15 cellular contexts compared by ENCODE assay signal in the genomic region with DNA sequence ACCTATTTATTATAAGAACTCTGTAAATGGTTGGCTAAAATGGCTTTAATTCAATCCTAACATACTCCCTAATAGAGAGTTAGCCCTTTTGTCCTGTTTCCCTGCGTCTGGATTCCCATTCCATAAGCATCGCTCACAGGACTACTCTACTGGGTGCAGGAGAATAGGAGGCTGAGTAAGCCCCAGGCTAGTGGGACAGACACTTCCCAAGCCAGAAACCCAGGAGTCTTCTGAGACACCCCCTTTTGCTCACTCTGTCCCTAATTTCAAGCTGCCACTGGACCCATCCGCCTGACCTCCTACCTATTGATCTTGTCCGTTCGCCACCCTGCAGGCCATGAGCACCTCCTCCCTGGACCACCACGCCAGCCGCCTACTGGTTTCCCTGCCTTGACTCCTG. TPM values are rescaled to one million over a fixed set of nuclear protein-coding genes. Genes with fewer than 3 reads are reported as not detected.
A peak's percentile ranks its signal among the peaks of the same experiment; 100 is the strongest.
DNase-seq lines count a peak whose midpoint lies in the region; ATAC-seq and TF ChIP-seq lines count a peak whose summit lies in the region.
"Had no signal": no experiment of that assay in that cellular context is flagged by ENCODE, and none has a peak within 500 bp of the region (broad histone marks: within the 10 kb centered on the region; RNA-seq: fewer than 3 reads in every experiment).

No MANE protein-coding gene starts in this region.

- ATAC-seq in foreskin keratinocyte = peak; percentile 93
- ATAC-seq: CD8-positive, alpha-beta T cell; natural killer cell treated with Interleukin-12 subunit alpha and Interleukin-12 subunit beta and Interleukin-15 and Interleukin-18, amount 100 ng/mL, for 72 hours had no signal

- no peak overlapping the region for H3K4me3 Mint-ChIP-seq in type B pancreatic cell
- H3K4me3 Mint-ChIP-seq in activated CD4-positive, alpha-beta T cell treated with anti-CD3 and anti-CD28 coated beads, Interleukin-2, amount 10 ng/mL, durations not matched to agents 24 days and 14 days = no peak overlapping the region
- H3K4me3 Mint-ChIP-seq: CD8-positive, alpha-beta T cell; natural killer cell treated with Interleukin-12 subunit alpha and Interleukin-12 subunit beta and Interleukin-15 and Interleukin-18, amount 100 ng/mL, for 72 hours had no signal

- H3K27me3 Mint-ChIP-seq in type B pancreatic cell = no peaks in the 10 kb centered on the region
- peaks cover 23% of the 10 kb centered on the region for H3K27me3 Mint-ChIP-seq in activated CD4-positive, alpha-beta T cell treated with anti-CD3 and anti-CD28 coated beads, Interleukin-2, amount 10 ng/mL, durations not matched to agents 24 days and 14 days

- H3K27ac ChIP-seq in foreskin keratinocyte = peak overlapping the region; percentile 8
- H3K27ac ChIP-seq: thoracic aorta had no signal

- intact Hi-C loops in activated CD4-positive, alpha-beta T cell treated with anti-CD3 and anti-CD28 coated beads, Interleukin-2, amount 10 ng/mL, durations not matched to agents 24 days and 14 days (cut with micrococcal nuclease) = no loop called here

- H3K27ac Mint-ChIP-seq in type B pancreatic cell = peak overlapping the region; percentile 69
- no peak overlapping the region for H3K27ac Mint-ChIP-seq in activated CD4-positive, alpha-beta T cell treated with anti-CD3 and anti-CD28 coated beads, Interleukin-2, amount 10 ng/mL, durations not matched to agents 24 days and 14 days
- H3K27ac Mint-ChIP-seq: CD8-positive, alpha-beta T cell; natural killer cell treated with Interleukin-12 subunit alpha and Interleukin-12 subunit beta and Interleukin-15 and Interleukin-18, amount 100 ng/mL, for 72 hours had no signal

- H3K4me1 ChIP-seq in foreskin keratinocyte = peaks cover 20% of the 10 kb centered on the region

- H3K27me3 ChIP-seq in foreskin keratinocyte = no peaks in the 10 kb centered on the region

- no peak for TF ChIP-seq CTCF in foreskin keratinocyte (conservative IDR thresholded peaks at IDR 0.05)
- TF ChIP-seq CTCF in type B pancreatic cell (conservative IDR thresholded peaks at IDR 0.05) = no peak

- DNase-seq in HCEC 1CT (peak; percentile 67), astrocyte of the hippocampus (ENCODE audit: low read depth, low spot score) (peak; percentile 69), foreskin keratinocyte (peak in 1 of 2 donors; percentile 78), type B pancreatic cell (ENCODE audit: extremely low spot score, unreplicated experiment) (no peak), NCI-H1930 (lab: John Stamatoyannopoulos, UW) (no peak)
- no peak for DNase-seq in activated CD4-positive, alpha-beta T cell treated with anti-CD3 and anti-CD28 coated beads, Interleukin-2, amount 50 U/mL, for 4 hours
- DNase-seq in activated CD4-positive, alpha-beta T cell treated with anti-CD3 and anti-CD28 coated beads, Interleukin-2, amount 10 ng/mL, durations not matched to agents 24 days and 14 days = no peak
- DNase-seq: caudate nucleus, NCI-H1436, NCI-H446, retina had no signal

- no peaks in the 10 kb centered on the region for H3K36me3 Mint-ChIP-seq in type B pancreatic cell
- no peaks in the 10 kb centered on the region for H3K36me3 Mint-ChIP-seq in activated CD4-positive, alpha-beta T cell treated with anti-CD3 and anti-CD28 coated beads, Interleukin-2, amount 10 ng/mL, durations not matched to agents 24 days and 14 days (ENCODE audit: low read depth)
- H3K36me3 Mint-ChIP-seq: CD8-positive, alpha-beta T cell; natural killer cell treated with Interleukin-12 subunit alpha and Interleukin-12 subunit beta and Interleukin-15 and Interleukin-18, amount 100 ng/mL, for 72 hours had no signal

- no peaks in the 10 kb centered on the region for H3K9me3 Mint-ChIP-seq in type B pancreatic cell
- H3K9me3 Mint-ChIP-seq in activated CD4-positive, alpha-beta T cell treated with anti-CD3 and anti-CD28 coated beads, Interleukin-2, amount 10 ng/mL, durations not matched to agents 24 days and 14 days = peaks cover 3% of the 10 kb centered on the region
- H3K9me3 Mint-ChIP-seq: CD8-positive, alpha-beta T cell; natural killer cell treated with Interleukin-12 subunit alpha and Interleukin-12 subunit beta and Interleukin-15 and Interleukin-18, amount 100 ng/mL, for 72 hours had no signal

- H3K4me1 Mint-ChIP-seq in type B pancreatic cell (ENCODE audit: unreplicated experiment) = peaks cover 17% of the 10 kb centered on the region
- peaks cover 14% of the 10 kb centered on the region for H3K4me1 Mint-ChIP-seq in activated CD4-positive, alpha-beta T cell treated with anti-CD3 and anti-CD28 coated beads, Interleukin-2, amount 10 ng/mL, durations not matched to agents 24 days and 14 days

RNA-seq across cellular contexts. Expression of a gene that starts 16.7 kb away (rescaled TPM):
- total RNA-seq in foreskin keratinocyte = 45.2 and 49.1 TPM in 2 replicates
- 31.7 and 35.3 TPM in 2 replicates for polyA plus RNA-seq in foreskin keratinocyte
- total RNA-seq in type B pancreatic cell (ENCODE audit: low replicate concordance) = 54.9 and 113 TPM in 2 replicates
- 29.0 and 30.1 TPM in 2 replicates for total RNA-seq in activated CD4-positive, alpha-beta T cell treated with anti-CD3 and anti-CD28 coated beads, Interleukin-2, amount 10 ng/mL, durations not matched to agents 24 days and 14 days

RNA-seq across cellular contexts. Expression of a gene that starts 47.5 kb away (rescaled TPM):
- total RNA-seq in foreskin keratinocyte (not detected in 2 replicates), type B pancreatic cell (ENCODE audit: low replicate concordance) (1.7 TPM in 1 of 2 replicates, not detected in the other)
- not detected in 2 replicates for polyA plus RNA-seq in foreskin keratinocyte
- total RNA-seq in activated CD4-positive, alpha-beta T cell treated with anti-CD3 and anti-CD28 coated beads, Interleukin-2, amount 10 ng/mL, durations not matched to agents 24 days and 14 days = not detected in 2 replicates
- total RNA-seq: CD8-positive, alpha-beta T cell; endothelial cell of umbilical vein; natural killer cell treated with Interleukin-12 subunit alpha and Interleukin-12 subunit beta and Interleukin-15 and Interleukin-18, amount 100 ng/mL, for 72 hours had no signal

Comparison
In these comparisons a context has a peak if more than half of its experiments do, and no peak if none do; other contexts are left out.
1. DNase-seq: peak in HCEC 1CT (single experiment) and astrocyte of the hippocampus (single experiment); none in type B pancreatic cell (single experiment), activated CD4-positive, alpha-beta T cell treated with anti-CD3 and anti-CD28 coated beads, Interleukin-2, amount 50 U/mL, for 4 hours (0 of 2), NCI-H1930 (0 of 2) and activated CD4-positive, alpha-beta T cell treated with anti-CD3 and anti-CD28 coated beads, Interleukin-2, amount 10 ng/mL, durations not matched to agents 24 days and 14 days (single experiment).